8 cellular contexts compared by ENCODE assay signal in the genomic region with DNA sequence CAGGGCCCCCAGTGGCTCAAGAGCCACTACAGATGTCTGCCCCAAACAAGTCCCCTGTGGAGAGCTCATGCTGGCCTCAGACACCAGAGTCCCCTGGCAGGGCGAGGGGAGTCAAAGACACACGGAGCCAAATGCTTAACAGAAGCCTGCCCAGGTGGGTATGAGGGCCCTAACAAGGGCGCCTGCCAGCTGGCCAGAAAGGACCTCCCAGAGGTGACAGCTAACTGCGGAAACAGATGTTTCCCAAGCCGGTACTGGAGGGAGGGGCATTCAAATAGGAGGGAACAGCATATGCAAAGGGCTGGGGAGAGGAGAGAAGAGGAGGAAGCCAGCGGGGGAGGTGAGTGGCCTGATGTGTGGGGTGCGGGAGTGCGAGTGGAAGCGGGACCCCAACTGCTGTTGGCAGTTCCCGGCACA. TPM values are rescaled to one million over a fixed set of nuclear protein-coding genes. Genes with fewer than 3 reads are reported as not detected.
DNase-seq lines count a peak whose midpoint lies in the region; ATAC-seq and TF ChIP-seq lines count a peak whose summit lies in the region.

No MANE protein-coding gene starts in this region.

- peaks cover 11% of the 10 kb centered on the region for H3K4me1 Mint-ChIP-seq in endodermal cell

- H3K27ac ChIP-seq in endodermal cell (ENCODE audit: low read depth, low read length) (no peak overlapping the region), skin epidermis (peak overlapping the region in 5 of 21 experiments; percentile 10 to 96 (median 41))

- ATAC-seq in HG02798 (IDR thresholded peaks at IDR 0.05; ENCODE audit: poor library complexity, unreplicated experiment) (peak; percentile 25), HG03108 (IDR thresholded peaks at IDR 0.05; ENCODE audit: unreplicated experiment) (no peak)

- H3K4me3 ChIP-seq in endodermal cell (ENCODE audit: low read length) (peak overlapping the region; percentile 83), skin epidermis (peak overlapping the region in 5 of 7 experiments; percentile 44 to 64 (median 53))

- H3K36me3 Mint-ChIP-seq in endodermal cell (ENCODE audit: low read depth) = peaks cover 20% of the 10 kb centered on the region

- DNase-seq in GDM1 (lab: John Stamatoyannopoulos, UW) (peak; percentile 50), RKO (ENCODE audit: low spot score) (peak; percentile 47), endodermal cell (peak; percentile 73), NCI-H1436 treated with DMSO at 0.1 percent for 48 hours (lab: John Stamatoyannopoulos, UW) (no peak), DMS153 (lab: John Stamatoyannopoulos, UW) (no peak)

- no peaks in the 10 kb centered on the region for H3K27me3 ChIP-seq in endodermal cell (ENCODE audit: control insufficient read depth, insufficient read depth, low read length, poor library complexity, severe bottlenecking)

- peaks cover 3% of the 10 kb centered on the region for H3K27me3 Mint-ChIP-seq in endodermal cell (ENCODE audit: insufficient read depth)

- H3K36me3 ChIP-seq in endodermal cell (ENCODE audit: control insufficient read depth, insufficient read depth, low read length) = peaks cover 20% of the 10 kb centered on the region

- H3K9me3 ChIP-seq in endodermal cell (ENCODE audit: control insufficient read depth, low read length) = no peaks in the 10 kb centered on the region

- peak overlapping the region; percentile 65 for H3K4me3 Mint-ChIP-seq in endodermal cell

- H3K4me1 ChIP-seq in endodermal cell (ENCODE audit: control insufficient read depth, insufficient read depth, low read length) = no peaks in the 10 kb centered on the region

- H3K9ac ChIP-seq in endodermal cell (ENCODE audit: extremely low read depth, low read length, poor library complexity, severe bottlenecking) = no peak overlapping the region

- no peaks in the 10 kb centered on the region for H3K9me3 Mint-ChIP-seq in endodermal cell

- WGBS in endodermal cell (ENCODE audit: insufficient coverage in 1 of 2, insufficient read length in 1 of 2), 2 experiments = 34 to 38% methylated on average over 5 to 10 of the region's 10 CpGs

- TF ChIP-seq CTCF in endodermal cell (conservative IDR thresholded peaks at IDR 0.05) = no peak

- H3K27ac Mint-ChIP-seq in endodermal cell = peak overlapping the region; percentile 73

RNA-seq across cellular contexts. Expression of a gene that starts 0.9 kb away (rescaled TPM):
- total RNA-seq in endodermal cell = 10 to 100 TPM; 14.2 to 20.4 TPM
- 49.5 TPM for polyA plus RNA-seq in endodermal cell (2013, experiment 1 of 2)
- 49.8 TPM for polyA plus RNA-seq in endodermal cell (2013, experiment 2 of 2)

RNA-seq across cellular contexts. Expression of a gene that starts 7.2 kb away (rescaled TPM):
- 100 to 1,000 TPM; 157 to 165 TPM for total RNA-seq in endodermal cell
- polyA plus RNA-seq in endodermal cell (2013, experiment 1 of 2) = 147 TPM
- polyA plus RNA-seq in endodermal cell (2013, experiment 2 of 2) = 149 TPM

RNA-seq across cellular contexts. Expression of a gene that starts 7.2 kb away (rescaled TPM):
- 10 to 100 TPM; 13.8 to 25.1 TPM for total RNA-seq in endodermal cell
- 18.1 TPM for polyA plus RNA-seq in endodermal cell (2013, experiment 1 of 2)
- 16.1 TPM for polyA plus RNA-seq in endodermal cell (2013, experiment 2 of 2)

RNA-seq across cellular contexts. Expression of a gene that starts 40.7 kb away (rescaled TPM):
- 100 to 1,000 TPM; 119 to 128 TPM for total RNA-seq in endodermal cell
- polyA plus RNA-seq in endodermal cell (2013, experiment 1 of 2) = 116 TPM
- 116 TPM for polyA plus RNA-seq in endodermal cell (2013, experiment 2 of 2)

RNA-seq across cellular contexts. Expression of a gene that starts 47.0 kb away (rescaled TPM):
- total RNA-seq in endodermal cell = 10 to 100 TPM; 14.2 to 21.9 TPM
- 17.1 TPM for polyA plus RNA-seq in endodermal cell (2013, experiment 1 of 2)
- 18.7 TPM for polyA plus RNA-seq in endodermal cell (2013, experiment 2 of 2)

Comparison
In these comparisons a context has a peak if more than half of its experiments do, and no peak if none do; other contexts are left out.
1. DNase-seq: peak in GDM1 (single experiment), RKO (single experiment) and endodermal cell (single experiment); none in NCI-H1436 treated with DMSO at 0.1 percent for 48 hours (single experiment) and DMS153 (single experiment).